In the genomic region with DNA sequence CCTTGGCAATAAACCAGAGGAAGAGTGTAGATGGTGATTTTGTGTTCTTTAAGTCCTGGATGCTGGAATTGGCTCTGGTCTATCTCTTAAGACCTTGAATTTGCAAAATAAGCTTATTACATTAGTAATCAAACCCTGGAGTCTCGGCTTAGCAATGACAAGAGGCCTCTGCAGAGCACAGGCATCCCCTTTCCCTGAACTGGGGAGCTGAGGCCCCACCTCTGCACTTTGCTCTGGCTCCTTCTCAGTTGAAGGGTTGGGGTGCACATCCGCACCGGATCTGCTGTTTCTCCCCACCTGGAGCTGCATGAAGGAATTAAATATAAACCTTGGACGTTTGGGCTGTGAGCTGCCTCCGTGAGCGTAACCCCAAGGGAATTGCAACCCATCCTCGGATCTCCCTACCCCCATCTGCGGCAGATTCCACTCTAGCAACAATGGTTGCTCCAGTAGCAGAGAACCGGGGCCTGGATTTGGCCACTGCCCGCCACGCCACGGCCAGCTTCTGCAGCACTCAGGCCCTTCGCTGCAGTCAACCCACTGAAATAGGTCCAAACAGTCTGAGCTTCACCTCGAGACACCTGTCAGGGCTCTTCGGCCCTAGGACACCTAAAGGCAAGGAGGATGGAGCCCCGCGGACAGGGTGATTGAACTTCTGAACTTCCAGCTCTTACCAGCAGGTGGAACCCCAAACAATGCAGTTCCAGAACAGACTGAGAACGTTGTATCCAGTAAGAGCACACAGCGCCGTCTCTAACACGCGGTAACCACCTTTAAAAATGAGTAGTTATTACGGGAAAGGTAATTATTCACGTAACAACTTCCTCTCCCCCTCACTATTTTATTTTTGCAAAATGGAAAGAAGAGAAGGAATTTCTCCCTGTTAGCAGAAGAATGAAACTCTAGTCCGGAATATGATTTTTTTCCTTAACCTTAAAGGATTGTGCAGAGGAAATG, we compare ENCODE assay signal across 8 cellular contexts. TPM values are rescaled to one million over a fixed set of nuclear protein-coding genes. Genes with fewer than 3 reads are reported as not detected.
A peak's percentile ranks its signal among the peaks of the same experiment; 100 is the strongest.
DNase-seq lines count a peak whose midpoint lies in the region; FAIRE-seq and TF ChIP-seq lines count a peak whose summit lies in the region.

No MANE protein-coding gene starts in this region.

- dilution Hi-C loops in endothelial cell of umbilical vein (cut with MboI; ENCODE audit: extremely low pct_ligation_motif_present, low sequenced_read_pairs), result no loop called here

- no peak overlapping the region for H3K27ac ChIP-seq in endothelial cell of umbilical vein (ENCODE audit: insufficient read depth, low read depth, low read length)

- no peak overlapping the region for H3K9ac ChIP-seq in endothelial cell of umbilical vein (replicated peaks; ENCODE audit: extremely low read depth, insufficient read depth, low read length)

- POLR2A ChIA-PET in endothelial cell of umbilical vein (lab: Charles Lee), result no interaction called here

- TF ChIP-seq POLR2A in endothelial cell of umbilical vein (IDR thresholded peaks at IDR 0.05; ENCODE audit: low read depth, low read length), result no peak

- peak; percentile 97 for FAIRE-seq in endothelial cell of umbilical vein (lab: Jason Lieb, UNC)

- H3K4me2 ChIP-seq in endothelial cell of umbilical vein (ENCODE audit: insufficient read depth, low read length), result no peak overlapping the region

- no peaks in the 10 kb centered on the region for H3K9me1 ChIP-seq in endothelial cell of umbilical vein (replicated peaks; ENCODE audit: control insufficient read depth, extremely low read depth, insufficient read depth, low read length)

- intact Hi-C loops in endothelial cell of umbilical vein (cut with micrococcal nuclease), result loop anchor here (1.0 to 2.0 kb wide), 5 partner anchors 56 to 363 kb away; partner anchors contain the start of gene NAT10

- H3K27me3 ChIP-seq in endothelial cell of umbilical vein (ENCODE audit: control insufficient read depth in 2 of 2, insufficient read depth in 2 of 2, low read length in 2 of 2), result peaks cover 20 to 27% of the 10 kb centered on the region in 2 experiments

- no peaks in the 10 kb centered on the region for H3K79me2 ChIP-seq in endothelial cell of umbilical vein (ENCODE audit: control insufficient read depth, insufficient read depth, low read length)

- no TSS peak for BruUV-seq in endothelial cell of umbilical vein (replicated peaks; lab: Mats Ljungman, UMichigan)

- no peaks in the 10 kb centered on the region for H3K9me3 ChIP-seq in endothelial cell of umbilical vein (replicated peaks; ENCODE audit: control insufficient read depth, insufficient read depth, low read length)

- DNase-seq in COLO829 (ENCODE audit: low spot score) (peak; percentile 51), GM20000 (ENCODE audit: low spot score) (peak; percentile 82), HT1080 (ENCODE audit: low read depth) (peak; percentile 67), NOMO-1 treated with DMSO at 0.1 percent for 48 hours (lab: John Stamatoyannopoulos, UW; ENCODE audit: unreplicated experiment) (peak; percentile 69), endothelial cell of umbilical vein (ENCODE audit: low read depth, low spot score) (peak; percentile 75), myocyte (ENCODE audit: low read depth) (peak; percentile 75)
- peak; percentile 52 for DNase-seq in activated CD8-positive, alpha-beta memory T cell treated with anti-CD3 and anti-CD28 coated beads, Interleukin-2, amount 50 U/mL, for 24 hours (ENCODE audit: extremely low read depth)
- DNase-seq in stimulated activated CD8-positive, alpha-beta memory T cell treated with anti-CD3 and anti-CD28 coated beads, Interleukin-7, amount 100 ng/mL, for 1 hour (ENCODE audit: low read depth in 2 of 2), result peak; percentile 48 to 52

- no peaks in the 10 kb centered on the region for H3K36me3 ChIP-seq in endothelial cell of umbilical vein (ENCODE audit: control insufficient read depth in 2 of 2, extremely low read depth in 1 of 2, insufficient read depth in 2 of 2, low read length in 2 of 2)

- TF ChIP-seq CTCF in GM20000 (IDR thresholded peaks at IDR 0.05; ENCODE audit: extremely low read depth, missing control alignments), result peak; percentile 67
- TF ChIP-seq CTCF in endothelial cell of umbilical vein (IDR thresholded peaks at IDR 0.05; ENCODE audit: extremely low read depth in 1 of 2, insufficient read depth in 1 of 2, low read depth in 1 of 2, low read length in 2 of 2), result peak; percentile 63 to 77

- no peaks in the 10 kb centered on the region for H3K4me1 ChIP-seq in endothelial cell of umbilical vein (ENCODE audit: control insufficient read depth, extremely low read depth, insufficient read depth, low read length)

- no peak overlapping the region for H2AFZ ChIP-seq in endothelial cell of umbilical vein (ENCODE audit: low read depth, low read length)

- H3K4me3 ChIP-seq in endothelial cell of umbilical vein (replicated peaks in 1 of 3; ENCODE audit: insufficient read depth in 1 of 3, low read depth in 1 of 3, low read length in 3 of 3), result no peak overlapping the region

- no peaks in the 10 kb centered on the region for H4K20me1 ChIP-seq in endothelial cell of umbilical vein (replicated peaks; ENCODE audit: control insufficient read depth, extremely low read depth, insufficient read depth, low read length)

- CTCF ChIA-PET in endothelial cell of umbilical vein (lab: Charles Lee), result interaction anchor here (0.6 to 6.6 kb wide), 35 partner anchors 9 to 496 kb away, joined by 3 to 74 read pairs (median 4); partner anchors contain the start of genes ABTB2, CAPRIN1 and NAT10

TF ChIP-seq in endothelial cell of umbilical vein, 7 proteins besides CTCF, POLR2A, EP300 and RAD21:
- no peak for TF ChIP-seq POLR2AphosphoS5 (IDR thresholded peaks at IDR 0.05; ENCODE audit: insufficient read depth, low read depth, low read length)
- peak; percentile 44 for TF ChIP-seq EZH2 (IDR thresholded peaks at IDR 0.05; ENCODE audit: borderline replicate concordance, low read depth, low read length, severe bottlenecking)
- no peak for TF ChIP-seq JUN (IDR thresholded peaks at IDR 0.05; ENCODE audit: borderline replicate concordance, insufficient read depth, insufficient read length, low read depth)

RNA-seq across cellular contexts. Expression of gene CAPRIN1, which starts 54.8 kb away (rescaled TPM):
- total RNA-seq in HT1080 (2014; rRNA removed; shearing (Covaris generic)), result 282 and 324 TPM in 2 replicates
- polyA plus RNA-seq in HT1080 (2015; cell fraction: cytosol; rRNA removed), result 166 and 207 TPM in 2 replicates
- polyA plus RNA-seq in HT1080 (2015; cell fraction: nucleus; rRNA removed), result 288 and 328 TPM in 2 replicates
- total RNA-seq in endothelial cell of umbilical vein (240 and 279 TPM in 2 replicates), myocyte (177 and 195 TPM in 2 replicates)
- 118 and 138 TPM in 2 replicates for polyA plus RNA-seq in endothelial cell of umbilical vein
- polyA plus RNA-seq in endothelial cell of umbilical vein (2011; cell fraction: cytosol; rRNA removed), result 127 and 137 TPM in 2 replicates
- 142 and 143 TPM in 2 replicates for polyA plus RNA-seq in endothelial cell of umbilical vein (2011; cell fraction: nucleus; rRNA removed)
- 150 and 208 TPM in 2 replicates for polyA plus RNA-seq in endothelial cell of umbilical vein (2012)
- 354 and 411 TPM in 2 replicates for polyA minus RNA-seq in endothelial cell of umbilical vein
- polyA minus RNA-seq in endothelial cell of umbilical vein (2011; cell fraction: cytosol; rRNA and poly(A)+ RNA removed), result 216 TPM
- polyA minus RNA-seq in endothelial cell of umbilical vein (2011; cell fraction: nucleus; rRNA and poly(A)+ RNA removed), result 185 and 228 TPM in 2 replicates
- polyA plus RNA-seq in myocyte (2012), result 102 TPM
